ENCODE assay signal across 9 cellular contexts in the genomic region with DNA sequence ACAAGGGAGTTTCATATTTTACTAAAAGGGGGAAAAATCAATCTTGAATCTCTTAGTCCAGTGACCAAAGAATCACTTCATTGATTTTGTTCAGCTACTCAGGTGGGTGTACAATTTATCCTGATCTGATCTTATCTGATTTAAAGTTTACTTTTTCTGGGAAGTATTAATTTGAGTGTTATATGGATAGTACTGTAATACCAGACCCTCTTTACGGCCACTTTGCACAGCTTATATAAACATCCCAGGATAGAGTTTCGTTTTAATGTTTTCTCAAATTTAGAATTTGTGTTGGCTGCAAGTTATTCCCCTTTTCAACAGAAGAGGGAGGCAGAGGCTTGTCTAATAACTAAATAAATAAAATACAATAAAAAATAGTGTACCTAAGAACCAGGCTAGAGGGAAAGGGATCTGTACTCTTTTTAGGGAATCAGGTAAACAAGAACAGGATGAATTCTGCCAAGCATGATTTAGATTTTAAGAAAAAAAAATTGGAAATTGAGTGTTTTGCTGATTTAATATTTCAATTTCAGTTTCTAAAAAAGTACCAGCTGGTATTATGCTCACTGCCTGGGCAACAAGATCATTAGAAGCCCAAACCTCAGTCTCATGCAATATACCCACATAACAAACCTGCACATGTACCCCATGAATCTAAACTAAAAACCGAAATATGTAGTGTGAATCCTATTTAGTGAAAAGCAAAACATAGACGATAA.
A peak's percentile ranks its signal among the peaks of the same experiment; 100 is the strongest.
DNase-seq lines count a peak whose midpoint lies in the region; ATAC-seq, FAIRE-seq and TF ChIP-seq lines count a peak whose summit lies in the region.
"Had no signal": no experiment of that assay in that cellular context is flagged by ENCODE, and none has a peak within 500 bp of the region (broad histone marks: within the 10 kb centered on the region; RNA-seq: fewer than 3 reads in every experiment).

No MANE protein-coding gene starts in this region.

- no peak overlapping the region for H3K27ac ChIP-seq in CD4-positive, alpha-beta T cell (ENCODE audit: low read depth, low read length)
- H3K27ac ChIP-seq in astrocyte (ENCODE audit: low read depth, low read length) (no peak overlapping the region), lower lobe of right lung (no peak overlapping the region)
- H3K27ac ChIP-seq: SJCRH30 had no signal

- H3K27ac Mint-ChIP-seq in CD4-positive, alpha-beta T cell = no peak overlapping the region
- H3K27ac Mint-ChIP-seq in astrocyte (ENCODE audit: unreplicated experiment) = no peak overlapping the region

- CTCF ChIA-PET in CD4-positive, alpha-beta T cell (lab: Charles Lee) = no interaction called here

- H3K9me3 ChIP-seq in CD4-positive, alpha-beta T cell (ENCODE audit: control insufficient read depth, low read length) = no peaks in the 10 kb centered on the region
- H3K9me3 ChIP-seq in astrocyte (ENCODE audit: insufficient read depth, low read depth, low read length) (no peaks in the 10 kb centered on the region), lower lobe of right lung (no peaks in the 10 kb centered on the region)
- H3K9me3 ChIP-seq: SJCRH30 had no signal

- no peaks in the 10 kb centered on the region for H3K36me3 ChIP-seq in astrocyte (ENCODE audit: insufficient read depth, low read length)
- H3K36me3 ChIP-seq in lower lobe of right lung = no peaks in the 10 kb centered on the region
- H3K36me3 ChIP-seq: SJCRH30 had no signal

- no peaks in the 10 kb centered on the region for H3K36me3 Mint-ChIP-seq in CD4-positive, alpha-beta T cell (ENCODE audit: low read depth)
- H3K36me3 Mint-ChIP-seq in astrocyte (ENCODE audit: low read depth, unreplicated experiment) = no peaks in the 10 kb centered on the region

- peaks cover 25% of the 10 kb centered on the region for H3K27me3 Mint-ChIP-seq in CD4-positive, alpha-beta T cell
- no peaks in the 10 kb centered on the region for H3K27me3 Mint-ChIP-seq in astrocyte (ENCODE audit: low read depth, unreplicated experiment)

- no peaks in the 10 kb centered on the region for H3K79me2 ChIP-seq in astrocyte (ENCODE audit: insufficient read depth, low read length)

- intact Hi-C loops in CD4-positive, alpha-beta T cell (cut with DNase I, micrococcal nuclease) = loop anchor here in 1 of 2 experiments (5.0 kb wide), 1 partner anchor 934 kb away; no protein-coding TSS in a partner anchor
- intact Hi-C loops in lower lobe of right lung (cut with DNase I) = no loop called here

- H2AFZ ChIP-seq in astrocyte (ENCODE audit: low read depth, low read length) = no peak overlapping the region

- DNase-seq in CD4-positive, alpha-beta T cell = no peak
- peak; percentile 37 to 50 for DNase-seq in Kasumi-1 (lab: John Stamatoyannopoulos, UW)
- DNase-seq in astrocyte (ENCODE audit: low read depth) = no peak
- DNase-seq in lower lobe of right lung = no peak
- DNase-seq in NCI-H146 treated with DMSO at 0.1 percent for 48 hours (lab: John Stamatoyannopoulos, UW; ENCODE audit: unreplicated experiment) = no peak
- no peak for DNase-seq in activated gamma-delta T cell treated with Interleukin-2 at 50 U/mL for 16 hours
- DNase-seq in HK-2 (ENCODE audit: unreplicated experiment) = no peak

- H3K4me1 ChIP-seq in astrocyte (ENCODE audit: insufficient read depth, low read length) = no peaks in the 10 kb centered on the region
- no peaks in the 10 kb centered on the region for H3K4me1 ChIP-seq in lower lobe of right lung

- H3K4me3 ChIP-seq in astrocyte (ENCODE audit: insufficient read depth, low read depth, low read length) = no peak overlapping the region
- no peak overlapping the region for H3K4me3 ChIP-seq in lower lobe of right lung
- H3K4me3 ChIP-seq: SJCRH30 had no signal

- no peaks in the 10 kb centered on the region for H3K27me3 ChIP-seq in CD4-positive, alpha-beta T cell (ENCODE audit: control insufficient read depth, insufficient read depth, low read length)
- no peaks in the 10 kb centered on the region for H3K27me3 ChIP-seq in astrocyte (ENCODE audit: insufficient read depth, low read length)
- peaks cover 16% of the 10 kb centered on the region for H3K27me3 ChIP-seq in lower lobe of right lung (ENCODE audit: low read depth)
- H3K27me3 ChIP-seq: SJCRH30 had no signal

- POLR2A ChIA-PET in CD4-positive, alpha-beta T cell (lab: Charles Lee) = interaction anchor here (0.6 kb wide), 1 partner anchor 1821 kb away, joined by 4 read pairs; no protein-coding TSS in a partner anchor

- no peaks in the 10 kb centered on the region for H4K20me1 ChIP-seq in astrocyte (ENCODE audit: insufficient read depth, low read length)

- H3K4me3 Mint-ChIP-seq in CD4-positive, alpha-beta T cell = no peak overlapping the region
- H3K4me3 Mint-ChIP-seq in astrocyte (ENCODE audit: unreplicated experiment) = no peak overlapping the region

- no peak overlapping the region for H3K9ac ChIP-seq in astrocyte (ENCODE audit: low read length)

- H3K4me1 Mint-ChIP-seq in CD4-positive, alpha-beta T cell (ENCODE audit: low read depth) = no peaks in the 10 kb centered on the region
- H3K4me1 Mint-ChIP-seq in astrocyte (ENCODE audit: low read depth, unreplicated experiment) = peaks cover 2% of the 10 kb centered on the region

- ATAC-seq in CD4-positive, alpha-beta T cell (ENCODE audit: poor library complexity) = no peak
- no peak for ATAC-seq in lower lobe of right lung
- ATAC-seq in GM18907 (IDR thresholded peaks at IDR 0.05; ENCODE audit: unreplicated experiment) = no peak

- no peak overlapping the region for H3K4me2 ChIP-seq in astrocyte (ENCODE audit: low read length)

- H3K9me3 Mint-ChIP-seq in CD4-positive, alpha-beta T cell = no peaks in the 10 kb centered on the region
- no peaks in the 10 kb centered on the region for H3K9me3 Mint-ChIP-seq in astrocyte (ENCODE audit: unreplicated experiment)

- no peak for FAIRE-seq in astrocyte (lab: Jason Lieb, UNC)

- TF ChIP-seq CTCF in CD4-positive, alpha-beta T cell (IDR thresholded peaks at IDR 0.05) = peak; percentile 23
- TF ChIP-seq CTCF in astrocyte (IDR thresholded peaks at IDR 0.05; ENCODE audit: insufficient read depth, low read depth, low read length) = peak; percentile 61
- peak; percentile 48 for TF ChIP-seq CTCF in lower lobe of right lung (IDR thresholded peaks at IDR 0.05)

Comparison
In these comparisons a context has a peak if more than half of its experiments do, and no peak if none do; other contexts are left out.
1. DNase-seq: peak in Kasumi-1 (2 of 2); none in CD4-positive, alpha-beta T cell (0 of 10), astrocyte (single experiment), lower lobe of right lung (single experiment), NCI-H146 treated with DMSO at 0.1 percent for 48 hours (single experiment), activated gamma-delta T cell treated with Interleukin-2 at 50 U/mL for 16 hours (single experiment) and HK-2 (single experiment).
2. Peak in every context shown above with its lines, with median percentiles within 50 percentile points of each other: CTCF ChIP-seq.